ENCODE assay signal across 1 cellular context in genomic region chr14:85223667-85224066, GRCh38.
TF ChIP-seq lines count a peak whose summit lies in the region.

No MANE protein-coding gene starts in this region.

TF ChIP-seq in GM23338, 12 proteins besides CTCF, POLR2A, EP300 and RAD21 (continued from another document):
- peak; percentile 44; the same call in 1 of the 2 replicates for TF ChIP-seq ZNF462 (CRISPR knock-in tag; IDR thresholded peaks at IDR 0.05)
